In genomic region chr1:10897321-10897980, GRCh38 we compare ENCODE assay signal across 24 cellular contexts.
DNase-seq lines count a peak whose midpoint lies in the region; FAIRE-seq and TF ChIP-seq lines count a peak whose summit lies in the region.
"Had no signal": no experiment of that assay in that cellular context is flagged by ENCODE, and none has a peak within 500 bp of the region (broad histone marks: within the 10 kb centered on the region; RNA-seq: fewer than 3 reads in every experiment).

No MANE protein-coding gene starts in this region.

- no peaks in the 10 kb centered on the region for H3K36me3 ChIP-seq in breast epithelium
- no peaks in the 10 kb centered on the region for H3K36me3 ChIP-seq in esophagus squamous epithelium
- H3K36me3 ChIP-seq: SJSA1, upper lobe of left lung had no signal

- no TSS peak for BruUV-seq in MCF 10A (replicated peaks; lab: Mats Ljungman, UMichigan)

- H3K27me3 Mint-ChIP-seq in MCF 10A (ENCODE audit: insufficient read depth, unreplicated experiment), result no peaks in the 10 kb centered on the region
- H3K27me3 Mint-ChIP-seq in progenitor cell of endocrine pancreas, result peaks cover 3% of the 10 kb centered on the region

- H3K4me1 Mint-ChIP-seq in MCF 10A (ENCODE audit: insufficient read depth, unreplicated experiment), result peaks cover 42% of the 10 kb centered on the region
- peaks cover 25% of the 10 kb centered on the region for H3K4me1 Mint-ChIP-seq in progenitor cell of endocrine pancreas (ENCODE audit: low read depth)
- H3K4me1 Mint-ChIP-seq: T-helper 17 cell had no signal

- WGBS in esophagus squamous epithelium, 2 donors, result 80 to 90% methylated on average over 4 to 11 of the region's 13 CpGs
- 83 to 87% methylated on average over 13 of the region's 13 CpGs for WGBS in lower leg skin, 2 donors

- H3K9me3 Mint-ChIP-seq in MCF 10A (ENCODE audit: unreplicated experiment) (no peaks in the 10 kb centered on the region), progenitor cell of endocrine pancreas (ENCODE audit: low read depth) (no peaks in the 10 kb centered on the region)
- H3K9me3 Mint-ChIP-seq: dendritic cell treated with granulocyte-macrophage colony-stimulating factor and Interleukin-4, amounts not matched to agents 40 ng/mL and 50 ng/mL, for 4 days; HFFc6; stimulated activated naive CD8-positive, alpha-beta T cell treated with anti-CD3 and anti-CD28 coated beads, Interleukin-15, amount 100 ng/mL, for 72 hours had no signal

- H3K4me3 Mint-ChIP-seq in MCF 10A (ENCODE audit: unreplicated experiment) (no peak overlapping the region), progenitor cell of endocrine pancreas (ENCODE audit: low read depth) (no peak overlapping the region)
- H3K4me3 Mint-ChIP-seq: dendritic cell treated with granulocyte-macrophage colony-stimulating factor and Interleukin-4, amounts not matched to agents 40 ng/mL and 50 ng/mL, for 4 days; HFFc6; stimulated activated naive CD8-positive, alpha-beta T cell treated with anti-CD3 and anti-CD28 coated beads, Interleukin-15, amount 100 ng/mL, for 72 hours; T-helper 17 cell had no signal

- CTCF ChIA-PET in MCF 10A (lab: Yijun Ruan, JAX), result interaction anchor here (0.6 to 1.5 kb wide), 3 partner anchors 12 to 759 kb away, joined by 3 read pairs; no protein-coding TSS in a partner anchor

- POLR2A ChIA-PET in MCF 10A (lab: Yijun Ruan, JAX), result interaction anchor here (1.0 to 1.5 kb wide), 2 partner anchors 8 to 11 kb away, joined by 3 to 7 read pairs; no protein-coding TSS in a partner anchor

- peak overlapping the region; percentile 78 for H3K27ac Mint-ChIP-seq in MCF 10A (ENCODE audit: low read depth, unreplicated experiment)
- H3K27ac Mint-ChIP-seq in progenitor cell of endocrine pancreas, result peak overlapping the region; percentile 37
- H3K27ac Mint-ChIP-seq: dendritic cell treated with granulocyte-macrophage colony-stimulating factor and Interleukin-4, amounts not matched to agents 40 ng/mL and 50 ng/mL, for 4 days; HFFc6; stimulated activated naive CD8-positive, alpha-beta T cell treated with anti-CD3 and anti-CD28 coated beads, Interleukin-15, amount 100 ng/mL, for 72 hours; T-helper 17 cell had no signal

- no peak for TF ChIP-seq CTCF in MCF 10A (IDR thresholded peaks at IDR 0.05; ENCODE audit: unreplicated experiment)
- no peak for TF ChIP-seq CTCF in breast epithelium (IDR thresholded peaks at IDR 0.05)
- TF ChIP-seq CTCF in esophagus squamous epithelium (IDR thresholded peaks at IDR 0.05), result no peak
- TF ChIP-seq CTCF in progenitor cell of endocrine pancreas (IDR thresholded peaks at IDR 0.05; ENCODE audit: unreplicated experiment), result no peak
- TF ChIP-seq CTCF in lower leg skin (IDR thresholded peaks at IDR 0.05), result no peak

- H3K36me3 Mint-ChIP-seq in MCF 10A (ENCODE audit: insufficient read depth, unreplicated experiment) (peaks cover 7% of the 10 kb centered on the region), progenitor cell of endocrine pancreas (ENCODE audit: insufficient read depth) (no peaks in the 10 kb centered on the region)

- DNase-seq in MCF 10A (ENCODE audit: unreplicated experiment), result peak; percentile 37
- no peak for DNase-seq in breast epithelium (ENCODE audit: low spot score in 2 of 2)
- DNase-seq in RCC 7860 (ENCODE audit: low spot score), result peak; percentile 43
- no peak for DNase-seq in esophagus squamous epithelium (lab: John Stamatoyannopoulos, UW)
- no peak for DNase-seq in progenitor cell of endocrine pancreas (ENCODE audit: low spot score, unreplicated experiment)
- no peak for DNase-seq in AG20443 (ENCODE audit: low spot score)
- no peak for DNase-seq in NCI-H69 (lab: John Stamatoyannopoulos, UW)
- no peak for DNase-seq in lower leg skin (ENCODE audit: low spot score in 2 of 2)
- DNase-seq: 8988T; activated CD8-positive, alpha-beta memory T cell treated with anti-CD3 and anti-CD28 coated beads, Interleukin-2, amount 50 U/mL, for 48 hours; activated effector memory CD4-positive, alpha-beta T cell treated with anti-CD3 and anti-CD28 coated beads, Interleukin-2, amount 50 U/mL, for 16 hours; HFFc6; left colon; NCI-H748 treated with DMSO at 0.1 percent for 48 hours; stimulated activated CD4-positive, alpha-beta T cell treated with anti-CD3 and anti-CD28 coated beads, Interleukin-4, amount 100 ng/mL, for 1 hour; stimulated activated naive CD8-positive, alpha-beta T cell treated with anti-CD3 and anti-CD28 coated beads, Interleukin-15, amount 100 ng/mL, for 72 hours; T-helper 17 cell had no signal

- TF ChIP-seq POLR2A in breast epithelium (IDR thresholded peaks at IDR 0.05) (no peak), esophagus squamous epithelium (IDR thresholded peaks at IDR 0.05) (no peak), lower leg skin (IDR thresholded peaks at IDR 0.05) (no peak)

- H3K9me3 ChIP-seq in breast epithelium, result no peaks in the 10 kb centered on the region
- no peaks in the 10 kb centered on the region for H3K9me3 ChIP-seq in esophagus squamous epithelium
- H3K9me3 ChIP-seq: SJSA1, upper lobe of left lung had no signal

- H3K27ac ChIP-seq in breast epithelium (no peak overlapping the region), esophagus squamous epithelium (peak overlapping the region; percentile 59 to 89 (median 74))
- H3K27ac ChIP-seq: HL-60, SJSA1, upper lobe of left lung, VCaP had no signal

- intact Hi-C loops in MCF 10A (cut with micrococcal nuclease), result no loop called here
- intact Hi-C loops in breast epithelium (cut with DNase I; ENCODE audit: low total_unique reads), result no loop called here
- intact Hi-C loops in esophagus squamous epithelium (cut with DNase I), result no loop called here
- intact Hi-C loops in lower leg skin (cut with DNase I; ENCODE audit: low total_unique reads), result no loop called here

- H3K4me3 ChIP-seq in breast epithelium, result no peak overlapping the region
- H3K4me3 ChIP-seq in esophagus squamous epithelium, result no peak overlapping the region
- H3K4me3 ChIP-seq in lower leg skin (ENCODE audit: low read depth, poor library complexity, severe bottlenecking), result no peak overlapping the region
- H3K4me3 ChIP-seq: SJSA1, smooth muscle cell, upper lobe of left lung had no signal

- H3K4me1 ChIP-seq in breast epithelium, result peaks cover 0 to 13% of the 10 kb centered on the region in 2 donors
- H3K4me1 ChIP-seq in esophagus squamous epithelium, result peaks cover 20 to 59% (median 22%) of the 10 kb centered on the region in 3 donors
- H3K4me1 ChIP-seq: SJSA1 had no signal

- no peak for FAIRE-seq in RCC 7860 (lab: Jason Lieb, UNC)
- FAIRE-seq: frontal cortex had no signal

- H3K27me3 ChIP-seq in breast epithelium (peaks cover 5 to 6% of the 10 kb centered on the region in 2 donors), esophagus squamous epithelium (peaks cover 0 to 46% (median 0%) of the 10 kb centered on the region in 4 donors)
- H3K27me3 ChIP-seq: upper lobe of left lung had no signal

Comparison
In these comparisons a context has a peak if more than half of its experiments do, and no peak if none do; other contexts are left out.
1. DNase-seq: peak in MCF 10A (single experiment) and RCC 7860 (single experiment); none in breast epithelium (0 of 2), esophagus squamous epithelium (single experiment), progenitor cell of endocrine pancreas (single experiment), AG20443 (single experiment), NCI-H69 (single experiment) and lower leg skin (0 of 2).
2. H3K27ac ChIP-seq: peak in esophagus squamous epithelium (4 of 4); none in breast epithelium (0 of 2).